Comparison of ENCODE assay signal across 26 cellular contexts in genomic region chr1:53359225-53359933, GRCh38. TPM values are rescaled to one million over a fixed set of nuclear protein-coding genes. Genes with fewer than 3 reads are reported as not detected.
DNase-seq lines count a peak whose midpoint lies in the region; ATAC-seq, FAIRE-seq and TF ChIP-seq lines count a peak whose summit lies in the region.
"Had no signal": no experiment of that assay in that cellular context is flagged by ENCODE, and none has a peak within 500 bp of the region (broad histone marks: within the 10 kb centered on the region; RNA-seq: fewer than 3 reads in every experiment).

No MANE protein-coding gene starts in this region.

- no peak overlapping the region for H3K9ac ChIP-seq in HepG2 (ENCODE audit: insufficient read depth, low read depth, low read length)
- H3K9ac ChIP-seq: BLaER1 treated with 17β-estradiol and CSF1 and Interleukin-3, amounts not matched to agents 10 nM and 100 nM had no signal

- no peak overlapping the region for H2AFZ ChIP-seq in HepG2 (ENCODE audit: low read length)
- H2AFZ ChIP-seq: hepatocyte had no signal

- H3K27me3 ChIP-seq in right lobe of liver (no peaks in the 10 kb centered on the region), HepG2 (ENCODE audit: control insufficient read depth in 1 of 2, insufficient read depth in 2 of 2, low read length in 2 of 2) (peaks cover 1 to 14% of the 10 kb centered on the region in 2 experiments; a peak in 4 of 5 replicates), upper lobe of right lung (no peaks in the 10 kb centered on the region)
- no peaks in the 10 kb centered on the region for H3K27me3 ChIP-seq in effector memory CD4-positive, alpha-beta T cell (replicated peaks; ENCODE audit: control insufficient read depth, insufficient read depth, low read length, poor library complexity, severe bottlenecking)
- H3K27me3 ChIP-seq: BLaER1 treated with 17β-estradiol and CSF1 and Interleukin-3, amounts not matched to agents 10 nM and 100 nM; hepatocyte; left lung had no signal

- WGBS in right lobe of liver (ENCODE audit: insufficient coverage, low coverage, low lambda C conversion rate, missing lambda C conversion rate), result 75% methylated on average over 2 of the region's 4 CpGs
- 92% methylated on average over 1 of the region's 4 CpGs for WGBS in HepG2 (ENCODE audit: low lambda C conversion rate)

- H3K36me3 Mint-ChIP-seq in activated CD8-positive, alpha-beta T cell treated with anti-CD3 and anti-CD28 coated beads for 36 hours (ENCODE audit: low read depth), result peaks cover 3% of the 10 kb centered on the region

- H3K27ac Mint-ChIP-seq in activated CD8-positive, alpha-beta T cell treated with anti-CD3 and anti-CD28 coated beads for 36 hours, result no peak overlapping the region
- H3K27ac Mint-ChIP-seq: activated naive CD8-positive, alpha-beta T cell treated with anti-CD3 and anti-CD28 coated beads for 36 hours; activated T-helper 17 cell treated with anti-CD3 and anti-CD28 coated beads, Interleukin-2, amount 50 U/mL, for 72 hours; immature natural killer cell had no signal

- no TSS peak for BruUV-seq in HepG2 (replicated peaks; lab: Mats Ljungman, UMichigan)

- ATAC-seq in right lobe of liver (peak in 1 of 4 donors; percentile 13), HepG2 (no peak), upper lobe of right lung (no peak)
- no peak for ATAC-seq in activated CD8-positive, alpha-beta T cell treated with anti-CD3 and anti-CD28 coated beads for 36 hours
- ATAC-seq: activated T-helper 17 cell treated with anti-CD3 and anti-CD28 coated beads, Interleukin-2, amount 50 U/mL, for 72 hours; gastroesophageal sphincter; left lung had no signal

- no peaks in the 10 kb centered on the region for H3K4me1 Mint-ChIP-seq in activated CD8-positive, alpha-beta T cell treated with anti-CD3 and anti-CD28 coated beads for 36 hours (ENCODE audit: low read depth)
- H3K4me1 Mint-ChIP-seq: activated naive CD8-positive, alpha-beta T cell treated with anti-CD3 and anti-CD28 coated beads for 36 hours; activated T-helper 17 cell treated with anti-CD3 and anti-CD28 coated beads, Interleukin-2, amount 50 U/mL, for 72 hours; immature natural killer cell had no signal

- H3K36me3 ChIP-seq in right lobe of liver, result no peaks in the 10 kb centered on the region
- no peaks in the 10 kb centered on the region for H3K36me3 ChIP-seq in HepG2 (replicated peaks in 1 of 2; ENCODE audit: control insufficient read depth in 1 of 2, insufficient read depth in 2 of 2, low read length in 2 of 2)
- H3K36me3 ChIP-seq in upper lobe of right lung, result no peaks in the 10 kb centered on the region
- H3K36me3 ChIP-seq in effector memory CD4-positive, alpha-beta T cell (ENCODE audit: control insufficient read depth, insufficient read depth, low read length), result no peaks in the 10 kb centered on the region
- H3K36me3 ChIP-seq: gastroesophageal sphincter, left lung had no signal

- in situ Hi-C loops in HepG2 (cut with HindIII; ENCODE audit: extremely low pct_ligation_motif_present, low pct_unique_long_range_greater_than_20kb), result no loop called here

- H3K4me1 ChIP-seq in right lobe of liver (no peaks in the 10 kb centered on the region), HepG2 (ENCODE audit: insufficient read depth, low read length) (no peaks in the 10 kb centered on the region), upper lobe of right lung (no peaks in the 10 kb centered on the region)
- no peaks in the 10 kb centered on the region for H3K4me1 ChIP-seq in effector memory CD4-positive, alpha-beta T cell (ENCODE audit: control insufficient read depth, insufficient read depth, low read length, poor library complexity, severe bottlenecking)
- H3K4me1 ChIP-seq: gastroesophageal sphincter, left lung had no signal

- H3K27me3 Mint-ChIP-seq in activated CD8-positive, alpha-beta T cell treated with anti-CD3 and anti-CD28 coated beads for 36 hours, result no peaks in the 10 kb centered on the region
- H3K27me3 Mint-ChIP-seq: activated naive CD8-positive, alpha-beta T cell treated with anti-CD3 and anti-CD28 coated beads for 36 hours; activated T-helper 17 cell treated with anti-CD3 and anti-CD28 coated beads, Interleukin-2, amount 50 U/mL, for 72 hours had no signal

- H3K79me2 ChIP-seq in HepG2 (ENCODE audit: insufficient read depth, low read length), result no peaks in the 10 kb centered on the region
- H3K79me2 ChIP-seq: hepatocyte had no signal

- H3K9me3 ChIP-seq in right lobe of liver (no peaks in the 10 kb centered on the region), HepG2 (ENCODE audit: low read length) (no peaks in the 10 kb centered on the region), upper lobe of right lung (no peaks in the 10 kb centered on the region)
- H3K9me3 ChIP-seq in effector memory CD4-positive, alpha-beta T cell (ENCODE audit: control insufficient read depth, low read length), result peaks cover 8% of the 10 kb centered on the region

- H3K4me3 ChIP-seq in right lobe of liver (no peak overlapping the region), HepG2 (replicated peaks in 1 of 3; ENCODE audit: insufficient read depth in 1 of 3, low read depth in 2 of 3, low read length in 3 of 3) (no peak overlapping the region), coronary artery (no peak overlapping the region), upper lobe of right lung (no peak overlapping the region)
- no peak overlapping the region for H3K4me3 ChIP-seq in effector memory CD4-positive, alpha-beta T cell (ENCODE audit: insufficient read depth, low read depth, low read length, poor library complexity, severe bottlenecking)
- H3K4me3 ChIP-seq: BLaER1 treated with 17β-estradiol and CSF1 and Interleukin-3, amounts not matched to agents 10 nM and 100 nM; gastroesophageal sphincter; hepatocyte; left lung; skin epidermis had no signal

- peaks cover 9% of the 10 kb centered on the region for H3K9me3 Mint-ChIP-seq in activated CD8-positive, alpha-beta T cell treated with anti-CD3 and anti-CD28 coated beads for 36 hours

- TF ChIP-seq RAD21 in HepG2 (CRISPR knock-in tag; IDR thresholded peaks at IDR 0.05), result no peak

- no peak overlapping the region for H3K4me2 ChIP-seq in HepG2 (ENCODE audit: low read depth, low read length)
- H3K4me2 ChIP-seq: BLaER1 treated with 17β-estradiol and CSF1 and Interleukin-3, amounts not matched to agents 10 nM and 100 nM; hepatocyte had no signal

- H3K4me3 Mint-ChIP-seq in activated CD8-positive, alpha-beta T cell treated with anti-CD3 and anti-CD28 coated beads for 36 hours, result no peak overlapping the region
- H3K4me3 Mint-ChIP-seq: activated naive CD8-positive, alpha-beta T cell treated with anti-CD3 and anti-CD28 coated beads for 36 hours; activated T-helper 17 cell treated with anti-CD3 and anti-CD28 coated beads, Interleukin-2, amount 50 U/mL, for 72 hours had no signal

- no peak overlapping the region for H3K27ac ChIP-seq in right lobe of liver
- no peak overlapping the region for H3K27ac ChIP-seq in HepG2 (ENCODE audit: extremely low read length, insufficient read depth, low read length)
- no peak overlapping the region for H3K27ac ChIP-seq in coronary artery
- no peak overlapping the region for H3K27ac ChIP-seq in upper lobe of right lung
- H3K27ac ChIP-seq in effector memory CD4-positive, alpha-beta T cell (ENCODE audit: insufficient read depth, low read length, poor library complexity, severe bottlenecking), result no peak overlapping the region
- H3K27ac ChIP-seq: BLaER1 treated with 17β-estradiol and CSF1 and Interleukin-3, amounts not matched to agents 10 nM and 100 nM; gastroesophageal sphincter; hepatocyte; left lung; skin epidermis had no signal

- no peak for TF ChIP-seq EP300 in HepG2 (IDR thresholded peaks at IDR 0.05; ENCODE audit: low read depth in 2 of 2, low read length in 2 of 2)
- TF ChIP-seq EP300 in HepG2 (CRISPR knock-in tag; IDR thresholded peaks at IDR 0.05; ENCODE audit: borderline replicate concordance), result no peak

- no peaks in the 10 kb centered on the region for H4K20me1 ChIP-seq in HepG2 (ENCODE audit: insufficient read depth, low read length)
- H4K20me1 ChIP-seq: BLaER1 treated with 17β-estradiol and CSF1 and Interleukin-3, amounts not matched to agents 10 nM and 100 nM had no signal

- TF ChIP-seq POLR2A in right lobe of liver (IDR thresholded peaks at IDR 0.05) (no peak), HepG2 (IDR thresholded peaks at IDR 0.05; ENCODE audit: insufficient read depth in 1 of 2, low read depth in 2 of 2, low read length in 2 of 2) (no peak)

- intact Hi-C loops in right lobe of liver (cut with DNase I) (no loop called here), HepG2 (cut with micrococcal nuclease; ENCODE audit: unreplicated experiment) (no loop called here), posterior vena cava (cut with DNase I) (no loop called here), upper lobe of right lung (cut with DNase I) (no loop called here)
- intact Hi-C loops in activated CD8-positive, alpha-beta T cell treated with anti-CD3 and anti-CD28 coated beads for 36 hours (cut with micrococcal nuclease), result no loop called here

- CTCF ChIA-PET in HepG2 (lab: Yijun Ruan, JAX; ENCODE audit: low intra/inter-chr PET ratio, low total read pairs), result no interaction called here
- CTCF ChIA-PET in activated CD8-positive, alpha-beta T cell treated with anti-CD3 and anti-CD28 coated beads for 36 hours (lab: Charles Lee), result interaction anchor here (1.2 to 1.3 kb wide), 2 partner anchors 34 to 41 kb away, joined by 4 to 5 read pairs; no protein-coding TSS in a partner anchor

- DNase-seq in right lobe of liver (peak in 2 of 3 donors; percentile 15 to 31), HepG2 (ENCODE audit: low spot score) (no peak), coronary artery (ENCODE audit: low spot score) (peak; percentile 26), posterior vena cava (ENCODE audit: low spot score) (peak; percentile 26), upper lobe of right lung (peak; percentile 34), HTR-8/SVneo (ENCODE audit: insufficient read length, low spot score) (no peak)
- no peak for DNase-seq in activated CD8-positive, alpha-beta T cell treated with anti-CD3 and anti-CD28 coated beads for 36 hours
- no peak for DNase-seq in effector memory CD4-positive, alpha-beta T cell
- DNase-seq: activated naive CD8-positive, alpha-beta T cell treated with anti-CD3 and anti-CD28 coated beads for 36 hours; central memory CD4-positive, alpha-beta T cell; dermis blood vessel endothelial cell; DMS79; GF-D8; HCEC 1CT; immature natural killer cell; Karpas-422; mesendoderm; NCI-H1436; NCI-H774 had no signal

- no peak for FAIRE-seq in HepG2 (lab: Jason Lieb, UNC)
- FAIRE-seq in HTR-8/SVneo (lab: Jason Lieb, UNC), result no peak
- FAIRE-seq: TTC549 had no signal

- POLR2A ChIA-PET in HepG2 (lab: Yijun Ruan, JAX), result no interaction called here
- POLR2A ChIA-PET in activated CD8-positive, alpha-beta T cell treated with anti-CD3 and anti-CD28 coated beads for 36 hours (lab: Charles Lee), result interaction anchor here (0.8 to 1.7 kb wide), 2 partner anchors 9 to 44 kb away, joined by 3 read pairs; no protein-coding TSS in a partner anchor

- TF ChIP-seq CTCF in right lobe of liver (IDR thresholded peaks at IDR 0.05), result no peak
- no peak for TF ChIP-seq CTCF in HepG2 (CRISPR knock-in tag; IDR thresholded peaks at IDR 0.05)
- no peak for TF ChIP-seq CTCF in coronary artery (IDR thresholded peaks at IDR 0.05)
- TF ChIP-seq CTCF in upper lobe of right lung (IDR thresholded peaks at IDR 0.05), result no peak
- no peak for TF ChIP-seq CTCF in activated CD8-positive, alpha-beta T cell treated with anti-CD3 and anti-CD28 coated beads for 36 hours (IDR thresholded peaks at IDR 0.05)

RNA-seq across cellular contexts. Expression of gene LRP8, which starts 31.5 kb away (rescaled TPM):
- 1 to 10 TPM in 2 of 6 experiments, under 1 TPM in 4; 0.21 to 1.2 (median 0.56) TPM for total RNA-seq in right lobe of liver
- total RNA-seq in HepG2 (2016; rRNA removed; fragmentation: Illumina TruSeq; extraction: Trizol), result 7.7 and 17.4 TPM in 2 replicates
- total RNA-seq in HepG2 (2016; cell fraction: cytosol; rRNA removed; fragmentation: Illumina TruSeq; extraction: Trizol; ENCODE audit: low read depth), result 2.2 and 4.4 TPM in 2 replicates
- 8.1 and 18.8 TPM in 2 replicates for total RNA-seq in HepG2 (2016; cell fraction: insoluble cytoplasmic fraction; rRNA removed; fragmentation: Illumina TruSeq; extraction: Trizol)
- 7.6 and 8.8 TPM in 2 replicates for total RNA-seq in HepG2 (2016; cell fraction: membrane; rRNA removed; fragmentation: Illumina TruSeq; extraction: Trizol)
- total RNA-seq in HepG2 (2016; cell fraction: nucleus; rRNA removed; fragmentation: Illumina TruSeq; extraction: Trizol), result 30.3 and 33.7 TPM in 2 replicates
- polyA plus RNA-seq in HepG2 (2011; rRNA removed), result 17.3 and 20.6 TPM in 2 replicates
- polyA plus RNA-seq in HepG2 (2011; cell fraction: cytosol; rRNA removed), result 10.8 and 12.1 TPM in 2 replicates
- polyA plus RNA-seq in HepG2 (2011; cell fraction: nucleus; rRNA removed), result 64.4 and 71.0 TPM in 2 replicates
- polyA plus RNA-seq in HepG2 (2012), result 6.2 and 8.4 TPM in 2 replicates
- 1.1 and 2.0 TPM in 2 replicates for polyA plus RNA-seq in HepG2 (2016; cell fraction: cytosol; fragmentation: Illumina TruSeq; extraction: Trizol; ENCODE audit: low read depth)
- polyA plus RNA-seq in HepG2 (2016; cell fraction: insoluble cytoplasmic fraction; fragmentation: Illumina TruSeq; extraction: Trizol; ENCODE audit: low read depth), result 7.4 and 8.7 TPM in 2 replicates
- polyA plus RNA-seq in HepG2 (2016; cell fraction: membrane; fragmentation: Illumina TruSeq; extraction: Trizol; ENCODE audit: low read depth), result 3.9 and 4.9 TPM in 2 replicates
- polyA plus RNA-seq in HepG2 (2016; cell fraction: nucleus; fragmentation: Illumina TruSeq; extraction: Trizol; ENCODE audit: insufficient read depth, low read depth), result 51.0 and 61.4 TPM in 2 replicates
- 30.5 and 280 TPM in 2 replicates for polyA minus RNA-seq in HepG2 (2011; rRNA and poly(A)+ RNA removed; ENCODE audit: low replicate concordance)
- polyA minus RNA-seq in HepG2 (2011; cell fraction: cytosol; rRNA and poly(A)+ RNA removed), result 8.3 and 9.2 TPM in 2 replicates
- polyA minus RNA-seq in HepG2 (2011; cell fraction: nucleus; rRNA and poly(A)+ RNA removed), result 28.8 and 29.9 TPM in 2 replicates
- total RNA-seq in posterior vena cava, result 1 to 10 TPM; 5.7 to 7.2 TPM
- 11.6 TPM for total RNA-seq in upper lobe of right lung
- 10 to 100 TPM; 39.9 to 41.6 TPM for total RNA-seq in activated CD8-positive, alpha-beta T cell treated with anti-CD3 and anti-CD28 coated beads for 36 hours

Comparison
In these comparisons a context has a peak if more than half of its experiments do, and no peak if none do; other contexts are left out.
1. DNase-seq: peak in right lobe of liver (2 of 3), coronary artery (single experiment), posterior vena cava (single experiment) and upper lobe of right lung (single experiment); none in HepG2 (single experiment), HTR-8/SVneo (single experiment), activated CD8-positive, alpha-beta T cell treated with anti-CD3 and anti-CD28 coated beads for 36 hours (single experiment) and effector memory CD4-positive, alpha-beta T cell (0 of 3).